ENCODE assay signal across 1 cellular context in genomic region chr1:212666116-212666775, GRCh38.
TF ChIP-seq lines count a peak whose summit lies in the region.

No MANE protein-coding gene starts in this region.

TF ChIP-seq in IMR-90, 13 proteins besides CTCF, POLR2A, EP300 and RAD21:
- TF ChIP-seq FOS (IDR thresholded peaks at IDR 0.05; ENCODE audit: low read depth, low read length): no peak
